In genomic region chr2:231667096-231667427, GRCh38 we compare ENCODE assay signal across 11 cellular contexts. TPM values are rescaled to one million over a fixed set of nuclear protein-coding genes. Genes with fewer than 3 reads are reported as not detected.
DNase-seq lines count a peak whose midpoint lies in the region; TF ChIP-seq lines count a peak whose summit lies in the region.
"Had no signal": no experiment of that assay in that cellular context is flagged by ENCODE, and none has a peak within 500 bp of the region (broad histone marks: within the 10 kb centered on the region; RNA-seq: fewer than 3 reads in every experiment).

No MANE protein-coding gene starts in this region.

- H3K36me3 ChIP-seq in OCI-LY3 (replicated peaks; ENCODE audit: low read depth, low read length), result no peaks in the 10 kb centered on the region
- no peaks in the 10 kb centered on the region for H3K36me3 ChIP-seq in prostate gland

- no peak for DNase-seq in fibroblast of villous mesenchyme (ENCODE audit: low read depth)
- no peak for DNase-seq in prostate gland (ENCODE audit: low spot score)
- DNase-seq in NK-92 treated with Interleukin-12 subunit alpha and Interleukin-12 subunit beta, amount 100 ng/mL, for 24 hours (lab: John Stamatoyannopoulos, UW), result no peak
- no peak for DNase-seq in HuH-7.5 (ENCODE audit: low spot score)
- no peak for DNase-seq in ecto neural progenitor cell (ENCODE audit: low spot score)
- no peak for DNase-seq in glomerular visceral epithelial cell (ENCODE audit: extremely low spot score)
- DNase-seq: activated CD4-positive, alpha-beta T cell treated with anti-CD3 and anti-CD28 coated beads, Interleukin-2, amount 10 ng/mL, durations not matched to agents 24 days and 14 days; NCI-H2107; stimulated activated CD4-positive, alpha-beta T cell treated with anti-CD3 and anti-CD28 coated beads, Interleukin-12 subunit alpha, Interleukin-12 subunit beta, amount 100 ng/mL, for 4 hours had no signal

- no peak for TF ChIP-seq CTCF in C4-2B (conservative IDR thresholded peaks at IDR 0.05)
- TF ChIP-seq CTCF in OCI-LY3 (IDR thresholded peaks at IDR 0.05; ENCODE audit: low read depth, low read length), result no peak
- TF ChIP-seq CTCF in fibroblast of villous mesenchyme (IDR thresholded peaks at IDR 0.05; ENCODE audit: insufficient read depth, low read depth, low read length), result no peak
- TF ChIP-seq CTCF in prostate gland (IDR thresholded peaks at IDR 0.05), result no peak

- H3K4me1 ChIP-seq in OCI-LY3 (ENCODE audit: low read length), result peaks cover 33% of the 10 kb centered on the region
- no peaks in the 10 kb centered on the region for H3K4me1 ChIP-seq in prostate gland (replicated peaks)

- peak overlapping the region; percentile 34 for H3K4me2 ChIP-seq in OCI-LY3 (ENCODE audit: low read length)

- 40% methylated on average over 11 of the region's 11 CpGs for whole genome bisulfite sequencing in prostate gland

- intact Hi-C loops in prostate gland (cut with DNase I), result loop anchor here (2.0 kb wide), 1 partner anchor 42 kb away; the partner anchor contains the start of gene PTMA

- H2AFZ ChIP-seq in OCI-LY3 (ENCODE audit: low read depth, low read length), result peak overlapping the region; percentile 70; the same call in 1 of the 2 replicates

- TF ChIP-seq POLR2A in prostate gland (IDR thresholded peaks at IDR 0.05), result no peak

- H3K27me3 ChIP-seq in OCI-LY3 (ENCODE audit: low read depth, low read length), result no peaks in the 10 kb centered on the region
- no peaks in the 10 kb centered on the region for H3K27me3 ChIP-seq in prostate gland (replicated peaks; ENCODE audit: insufficient read depth)

- H3K4me3 ChIP-seq in OCI-LY3 (ENCODE audit: low read length) (no peak overlapping the region), fibroblast of villous mesenchyme (ENCODE audit: low read depth, low read length) (peak overlapping the region; percentile 60), prostate gland (peak overlapping the region in 1 of 2 donors; percentile 27)

- H3K27ac ChIP-seq in C4-2B, result peak overlapping the region; percentile 49; the same call in 1 of the 2 replicates
- H3K27ac ChIP-seq in OCI-LY3 (ENCODE audit: low read length), result no peak overlapping the region
- H3K27ac ChIP-seq in prostate gland, result peak overlapping the region; percentile 90 to 95

- no peak overlapping the region for H3K9ac ChIP-seq in OCI-LY3 (ENCODE audit: low read length)

- H3K9me3 ChIP-seq in OCI-LY3 (ENCODE audit: insufficient read depth, low read length) (peaks cover 8% of the 10 kb centered on the region; the same call in 1 of the 2 replicates), prostate gland (no peaks in the 10 kb centered on the region)

- H3K79me2 ChIP-seq in OCI-LY3 (ENCODE audit: low read length), result no peaks in the 10 kb centered on the region

- no peaks in the 10 kb centered on the region for H4K20me1 ChIP-seq in OCI-LY3 (ENCODE audit: insufficient read depth, low read length)

RNA-seq across cellular contexts. Expression of gene PTMA, which starts 41.3 kb away (rescaled TPM):
- total RNA-seq in fibroblast of villous mesenchyme (598 and 694 TPM in 2 replicates), prostate gland (100 to 1,000 TPM; 418 to 613 TPM)
